In genomic region chr5:74641778-74642542, GRCh38 we compare ENCODE assay signal across 8 cellular contexts. TPM values are rescaled to one million over a fixed set of nuclear protein-coding genes. Genes with fewer than 3 reads are reported as not detected.
A peak's percentile ranks its signal among the peaks of the same experiment; 100 is the strongest.
DNase-seq lines count a peak whose midpoint lies in the region; ATAC-seq and TF ChIP-seq lines count a peak whose summit lies in the region.

No MANE protein-coding gene starts in this region.

- peaks cover 36 to 47% (median 37%) of the 10 kb centered on the region in 4 donors for H3K4me1 ChIP-seq in esophagus muscularis mucosa
- H3K4me1 ChIP-seq in muscle layer of duodenum (ENCODE audit: control insufficient read depth in 1 of 2, insufficient read depth in 2 of 2, low read length in 2 of 2) = peaks cover 0 to 16% of the 10 kb centered on the region in 2 donors
- no peaks in the 10 kb centered on the region for H3K4me1 ChIP-seq in urinary bladder (ENCODE audit: insufficient read depth)

- no peaks in the 10 kb centered on the region for H3K27me3 ChIP-seq in esophagus muscularis mucosa
- H3K27me3 ChIP-seq in muscle layer of duodenum (ENCODE audit: low read depth, low read length) = no peaks in the 10 kb centered on the region

- H3K27me3 Mint-ChIP-seq in WTC11 (ENCODE audit: low read depth) = peaks cover 34% of the 10 kb centered on the region

- no peak for TF ChIP-seq EP300 in esophagus muscularis mucosa (IDR thresholded peaks at IDR 0.05)

- DNase-seq in NCI-H2081 (lab: John Stamatoyannopoulos, UW) (peak; percentile 1 to 26), NCI-H2081 treated with DMSO at 0.1 percent for 48 hours (lab: John Stamatoyannopoulos, UW) (no peak), NCI-H1436 (lab: John Stamatoyannopoulos, UW) (peak; percentile 32), WTC11 (ENCODE audit: low spot score) (no peak), esophagus muscularis mucosa (ENCODE audit: extremely low spot score) (no peak)

- ATAC-seq in WTC11 (no peak), HG03354 (IDR thresholded peaks at IDR 0.05; ENCODE audit: poor library complexity, severe bottlenecking, unreplicated experiment) (no peak)

- H3K27ac Mint-ChIP-seq in WTC11 = no peak overlapping the region

- H3K4me3 Mint-ChIP-seq in WTC11 = peak overlapping the region; percentile 87

- POLR2A ChIA-PET in WTC11 (lab: Charles Lee) = interaction anchor here (0.5 to 1.3 kb wide), 2 partner anchors 13 to 246 kb away, joined by 3 to 8 read pairs; no protein-coding TSS in a partner anchor

- TF ChIP-seq CTCF in WTC11 (IDR thresholded peaks at IDR 0.05) (no peak), esophagus muscularis mucosa (IDR thresholded peaks at IDR 0.05) (peak; percentile 50 to 64 (median 60))

- peak overlapping the region; percentile 71 to 85 (median 79) for H3K27ac ChIP-seq in esophagus muscularis mucosa (replicated peaks in 1 of 4)
- H3K27ac ChIP-seq in muscle layer of duodenum (ENCODE audit: low read length) = peak overlapping the region; percentile 49
- H3K27ac ChIP-seq in urinary bladder (ENCODE audit: low read depth) = peak overlapping the region; percentile 13

- TF ChIP-seq POLR2A in esophagus muscularis mucosa (IDR thresholded peaks at IDR 0.05; ENCODE audit: low read depth) = no peak

- WGBS in esophagus muscularis mucosa = 10% methylated on average over 28 of the region's 28 CpGs
- WGBS in urinary bladder = 5% methylated on average over 28 of the region's 28 CpGs

- CTCF ChIA-PET in WTC11 (lab: Charles Lee) = interaction anchor here (1.0 to 3.8 kb wide), 11 partner anchors 11 to 657 kb away, joined by 3 to 22 read pairs (median 4); no protein-coding TSS in a partner anchor

- no peaks in the 10 kb centered on the region for H3K36me3 ChIP-seq in esophagus muscularis mucosa
- H3K36me3 ChIP-seq in muscle layer of duodenum (ENCODE audit: control insufficient read depth in 1 of 2, insufficient read depth in 2 of 2, low read length in 2 of 2) = no peaks in the 10 kb centered on the region
- no peaks in the 10 kb centered on the region for H3K36me3 ChIP-seq in urinary bladder (ENCODE audit: insufficient read depth)

- H3K4me1 Mint-ChIP-seq in WTC11 = peaks cover 36% of the 10 kb centered on the region

- H3K4me3 ChIP-seq in esophagus muscularis mucosa (peak overlapping the region; percentile 67 to 76 (median 71)), muscle layer of duodenum (ENCODE audit: low read depth in 1 of 2, low read length in 2 of 2) (peak overlapping the region; percentile 85 to 91), urinary bladder (ENCODE audit: low read depth, low read length) (peak overlapping the region; percentile 68)

- H3K9me3 Mint-ChIP-seq in WTC11 = no peaks in the 10 kb centered on the region

- intact Hi-C loops in esophagus muscularis mucosa (cut with DNase I) = loop anchor here (2.0 kb wide), 2 partner anchors 607 to 739 kb away; no protein-coding TSS in a partner anchor

- no peaks in the 10 kb centered on the region for H3K9me3 ChIP-seq in esophagus muscularis mucosa
- no peaks in the 10 kb centered on the region for H3K9me3 ChIP-seq in muscle layer of duodenum (ENCODE audit: control insufficient read depth in 1 of 2, low read length in 2 of 2)

- no peaks in the 10 kb centered on the region for H3K36me3 Mint-ChIP-seq in WTC11

TF ChIP-seq in WTC11, 78 proteins besides CTCF, POLR2A, EP300 and RAD21 (continues in another document):
- TF ChIP-seq CDX4 (CRISPR knock-in tag; IDR thresholded peaks at IDR 0.05; ENCODE audit: borderline replicate concordance) = no peak
- TF ChIP-seq IRF2 (CRISPR knock-in tag; IDR thresholded peaks at IDR 0.05; ENCODE audit: borderline replicate concordance, low read depth) = no peak
- no peak for TF ChIP-seq ZBTB43 (CRISPR knock-in tag; IDR thresholded peaks at IDR 0.05)
- TF ChIP-seq USF2 (CRISPR knock-in tag; IDR thresholded peaks at IDR 0.05) = no peak
- no peak for TF ChIP-seq USF1 (CRISPR knock-in tag; IDR thresholded peaks at IDR 0.05)
- no peak for TF ChIP-seq ZNF423 (CRISPR knock-in tag; IDR thresholded peaks at IDR 0.05)
- no peak for TF ChIP-seq TEAD4 (CRISPR knock-in tag; IDR thresholded peaks at IDR 0.05)
- TF ChIP-seq ATF6 (CRISPR knock-in tag; IDR thresholded peaks at IDR 0.05) = no peak
- TF ChIP-seq ZNF281 (CRISPR knock-in tag; IDR thresholded peaks at IDR 0.05) = no peak
- TF ChIP-seq GRHL2 (CRISPR knock-in tag; IDR thresholded peaks at IDR 0.05; ENCODE audit: insufficient replicate concordance, severe bottlenecking) = no peak
- TF ChIP-seq E2F5 (CRISPR knock-in tag; IDR thresholded peaks at IDR 0.05) = no peak
- TF ChIP-seq ZNF317 (CRISPR knock-in tag; IDR thresholded peaks at IDR 0.05; ENCODE audit: borderline replicate concordance, low read depth) = no peak

RNA-seq across cellular contexts. Expression of gene ENC1, which starts 1.4 kb away (rescaled TPM):
- 10.7 to 18.3 TPM (median 11.4 TPM) in 3 replicates for total RNA-seq in WTC11 (2021)
- total RNA-seq in esophagus muscularis mucosa = 10 to 100 TPM in 3 of 4 donors, 1 to 10 TPM in 1; 8.9 to 23.7 (median 13.1) TPM
- 75.4 TPM for total RNA-seq in urinary bladder
- polyA plus RNA-seq in urinary bladder = 11.2 TPM

RNA-seq across cellular contexts. Expression of gene HEXB, which starts 43.1 kb away (rescaled TPM):
- 60.9 to 67.3 TPM (median 63.8 TPM) in 3 replicates for total RNA-seq in WTC11 (2021)
- 100 to 1,000 TPM; 101 to 128 (median 113) TPM for total RNA-seq in esophagus muscularis mucosa
- 111 TPM for total RNA-seq in urinary bladder
- 104 TPM for polyA plus RNA-seq in urinary bladder

Comparison
In these comparisons a context has a peak if more than half of its experiments do, and no peak if none do; other contexts are left out.
1. DNase-seq: peak in NCI-H2081 (2 of 2) and NCI-H1436 (single experiment); none in NCI-H2081 treated with DMSO at 0.1 percent for 48 hours (single experiment), WTC11 (single experiment) and esophagus muscularis mucosa (single experiment).
2. H3K27ac ChIP-seq: peak in every context shown above with its lines; median percentile 79 in esophagus muscularis mucosa; 49 in muscle layer of duodenum; 13 in urinary bladder.
3. Peak in every context shown above with its lines, with median percentiles within 50 percentile points of each other: H3K4me3 ChIP-seq.